In the genomic region with DNA sequence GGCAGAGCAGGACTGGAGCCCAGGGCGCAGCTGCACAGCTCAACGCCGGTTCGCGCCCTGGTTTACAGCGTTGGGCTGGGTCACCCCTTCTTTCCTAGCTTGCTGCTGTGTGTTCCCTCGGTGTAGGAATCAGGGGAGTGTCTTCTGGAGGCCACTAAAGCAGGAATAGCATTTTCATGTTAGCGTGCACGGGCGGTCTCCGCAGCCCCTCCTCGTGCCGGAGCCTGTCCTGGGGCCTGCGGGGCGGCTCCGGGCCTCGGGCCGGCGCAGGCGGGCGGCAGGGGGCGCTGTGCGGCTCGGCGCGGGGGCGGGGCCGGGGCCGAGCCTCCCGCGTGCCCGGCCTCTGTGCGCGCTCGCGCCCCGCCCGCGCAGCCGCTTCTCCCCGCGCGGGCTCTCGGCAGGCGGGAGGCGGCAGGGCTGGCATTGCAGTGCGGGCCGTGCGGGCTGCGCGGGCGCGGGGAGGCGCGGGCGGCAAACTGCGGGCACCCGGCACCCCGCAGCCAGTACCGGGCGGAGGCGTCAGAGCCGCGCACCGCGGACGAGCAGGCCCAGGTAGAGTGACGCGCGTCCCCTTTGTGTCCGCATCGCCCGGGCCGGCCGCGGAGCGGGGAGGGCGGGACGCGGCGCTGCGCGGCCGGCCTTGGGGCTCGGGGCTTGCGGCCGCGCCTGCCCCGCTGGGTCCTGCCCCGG, we compare ENCODE assay signal across 8 cellular contexts. TPM values are rescaled to one million over a fixed set of nuclear protein-coding genes. Genes with fewer than 3 reads are reported as not detected.
DNase-seq lines count a peak whose midpoint lies in the region; ATAC-seq and TF ChIP-seq lines count a peak whose summit lies in the region.

A gene with protein sequence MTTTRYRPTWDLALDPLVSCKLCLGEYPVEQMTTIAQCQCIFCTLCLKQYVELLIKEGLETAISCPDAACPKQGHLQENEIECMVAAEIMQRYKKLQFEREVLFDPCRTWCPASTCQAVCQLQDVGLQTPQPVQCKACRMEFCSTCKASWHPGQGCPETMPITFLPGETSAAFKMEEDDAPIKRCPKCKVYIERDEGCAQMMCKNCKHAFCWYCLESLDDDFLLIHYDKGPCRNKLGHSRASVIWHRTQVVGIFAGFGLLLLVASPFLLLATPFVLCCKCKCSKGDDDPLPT (plus strand): TSS at position 342 of the 690 bp plus-strand sequence. CDS start 79,515 bp downstream, outside the sequence.

- peak within 1 kb of the TSS; percentile 49; the same call in 1 of the 2 replicates for H2AFZ ChIP-seq in KMS-11 (ENCODE audit: low read depth)
- H2AFZ ChIP-seq in hepatocyte, result peak within 1 kb of the TSS; percentile 83

- H3K79me2 ChIP-seq in KMS-11 (ENCODE audit: insufficient read depth, low read depth) (no peaks in the 10 kb centered on the region), hepatocyte (peaks cover 17% of the 10 kb centered on the region)

- H3K36me3 ChIP-seq in ES-I3 (ENCODE audit: insufficient read depth, low read length), result no peaks in the 10 kb centered on the region
- no peaks in the 10 kb centered on the region for H3K36me3 ChIP-seq in KMS-11 (ENCODE audit: insufficient read depth)
- no peaks in the 10 kb centered on the region for H3K36me3 ChIP-seq in hepatocyte (replicated peaks; ENCODE audit: insufficient read depth, low read depth)
- no peaks in the 10 kb centered on the region for H3K36me3 ChIP-seq in sigmoid colon

- no peak for TF ChIP-seq EP300 in sigmoid colon (IDR thresholded peaks at IDR 0.05)

- ATAC-seq in GM21717 (IDR thresholded peaks at IDR 0.05; ENCODE audit: unreplicated experiment), result peak; percentile 86

- intact Hi-C loops in T-helper 1 cell treated with Interleukin-12 subunit alpha and Interleukin-12 subunit beta and Interleukin-4 antibody, amounts not matched to agents 30 ng/mL and 1 ng/mL, for 36 hours (cut with micrococcal nuclease), result loop anchor here (1.0 to 10.0 kb wide), 3 partner anchors 8 to 1628 kb away; no protein-coding TSS in a partner anchor
- intact Hi-C loops in sigmoid colon (cut with DNase I), result loop anchor here (2.0 to 5.0 kb wide), 5 partner anchors 40 to 125 kb away; a partner anchor contains a TSS

- peak within 1 kb of the TSS; percentile 74 for H3K9ac ChIP-seq in ES-I3 (ENCODE audit: low read depth, low read length)
- H3K9ac ChIP-seq in KMS-11, result no peak within 1 kb of the TSS; the same call in 1 of the 2 replicates

- H4K20me1 ChIP-seq in KMS-11 (ENCODE audit: insufficient read depth), result no peaks in the 10 kb centered on the region
- H4K20me1 ChIP-seq in hepatocyte (ENCODE audit: insufficient read depth, poor library complexity, severe bottlenecking), result no peaks in the 10 kb centered on the region

- H3K4me3 ChIP-seq in KMS-11 (IDR thresholded peaks at IDR 0.05; ENCODE audit: insufficient read depth, low read depth, low read length) (no peak within 1 kb of the TSS), hepatocyte (peak within 1 kb of the TSS; percentile 91), sigmoid colon (peak within 1 kb of the TSS; percentile 49 to 93 (median 86))

- H3K27me3 ChIP-seq in KMS-11 (ENCODE audit: insufficient read depth, low read depth), result no peaks in the 10 kb centered on the region
- no peaks in the 10 kb centered on the region for H3K27me3 ChIP-seq in hepatocyte
- H3K27me3 ChIP-seq in sigmoid colon, result no peaks in the 10 kb centered on the region

- H3K9me2 ChIP-seq in hepatocyte (replicated peaks; ENCODE audit: insufficient read depth), result no peaks in the 10 kb centered on the region

- peaks cover 13% of the 10 kb centered on the region; the same call in 1 of the 2 replicates for H3K4me1 ChIP-seq in ES-I3 (ENCODE audit: insufficient read depth, low read length)
- no peaks in the 10 kb centered on the region for H3K4me1 ChIP-seq in KMS-11 (ENCODE audit: low read depth, poor library complexity, severe bottlenecking)
- peaks cover 11% of the 10 kb centered on the region for H3K4me1 ChIP-seq in hepatocyte (ENCODE audit: insufficient read depth)
- peaks cover 0 to 37% (median 7%) of the 10 kb centered on the region in 4 donors for H3K4me1 ChIP-seq in sigmoid colon

- DNase-seq in anterior cingulate cortex (lab: John Stamatoyannopoulos, UW), result peak in 42 of 58 donors; percentile 33 to 76 (median 61)
- peak; percentile 87 for DNase-seq in hepatocyte (ENCODE audit: low spot score)
- peak; percentile 72 for DNase-seq in sigmoid colon
- no peak for DNase-seq in NK-92 (lab: John Stamatoyannopoulos, UW; ENCODE audit: unreplicated experiment)

- TF ChIP-seq CTCF in KMS-11 (conservative IDR thresholded peaks at IDR 0.05; ENCODE audit: low read depth, low read length) (peak; percentile 30; the same call in 1 of the 2 replicates), hepatocyte (IDR thresholded peaks at IDR 0.05; ENCODE audit: poor library complexity) (peak; percentile 51), sigmoid colon (IDR thresholded peaks at IDR 0.05) (peak in 3 of 4 experiments; percentile 3 to 51 (median 29))

- peak within 1 kb of the TSS; percentile 39 for H3K4me2 ChIP-seq in KMS-11
- H3K4me2 ChIP-seq in hepatocyte, result peak within 1 kb of the TSS; percentile 97

- TF ChIP-seq POLR2A in sigmoid colon (IDR thresholded peaks at IDR 0.05), result no peak

- H3K9me3 ChIP-seq in ES-I3 (ENCODE audit: control insufficient read depth, insufficient read depth, low read length) (no peaks in the 10 kb centered on the region), hepatocyte (ENCODE audit: low read depth) (no peaks in the 10 kb centered on the region), sigmoid colon (no peaks in the 10 kb centered on the region)

- H3K27ac ChIP-seq in KMS-11 (no peak within 1 kb of the TSS), hepatocyte (no peak within 1 kb of the TSS), sigmoid colon (peak within 1 kb of the TSS; percentile 4 to 78 (median 70))

- 2% methylated on average over 66 of the region's 90 CpGs for WGBS in hepatocyte (ENCODE audit: low lambda C conversion rate, missing lambda C conversion rate)
- 1 to 3% methylated on average over 90 of the region's 90 CpGs for WGBS in sigmoid colon, 2 donors

RNA-seq across cellular contexts. Expression of the gene that starts here (rescaled TPM):
- 34.7 and 37.5 TPM in 2 replicates for total RNA-seq in T-helper 1 cell treated with Interleukin-12 subunit alpha and Interleukin-12 subunit beta and Interleukin-4 antibody, amounts not matched to agents 30 ng/mL and 1 ng/mL, for 36 hours
- 8.3 and 10.1 TPM in 2 replicates for total RNA-seq in hepatocyte
- polyA plus RNA-seq in hepatocyte, result 3.4 and 5.4 TPM in 2 replicates
- total RNA-seq in sigmoid colon, result 10 to 100 TPM in 3 of 4 donors, 1 to 10 TPM in 1; 5.7 to 14.2 (median 12.3) TPM
- polyA plus RNA-seq in sigmoid colon, result 10 to 100 TPM in 1 of 3 donors, 1 to 10 TPM in 2; 4.8 to 13.2 (median 8.4) TPM

Comparison
In these comparisons a context has a peak if more than half of its experiments do, and no peak if none do; other contexts are left out.
1. H3K27ac ChIP-seq: peak in sigmoid colon (4 of 4); none in KMS-11 (single experiment) and hepatocyte (single experiment).
2. Peak in every context shown above with its lines, with median percentiles within 50 percentile points of each other: CTCF ChIP-seq.